ENCODE assay signal across 9 cellular contexts in genomic region chr6:137637161-137637560, GRCh38.
DNase-seq lines count a peak whose midpoint lies in the region; TF ChIP-seq lines count a peak whose summit lies in the region.
"Had no signal": no experiment of that assay in that cellular context is flagged by ENCODE, and none has a peak within 500 bp of the region (broad histone marks: within the 10 kb centered on the region; RNA-seq: fewer than 3 reads in every experiment).

No MANE protein-coding gene starts in this region.

- peak overlapping the region; percentile 69 for H3K4me2 ChIP-seq in smooth muscle cell

- no peaks in the 10 kb centered on the region for H4K20me1 ChIP-seq in smooth muscle cell (ENCODE audit: low read depth)

- DNase-seq in GOT3 (lab: John Stamatoyannopoulos, UW) (peak; percentile 4), NOMO-1 treated with dmso at 0.1 percent for 144 hours (lab: John Stamatoyannopoulos, UW; ENCODE audit: unreplicated experiment) (peak; percentile 62), fibroblast of gingiva (ENCODE audit: low read depth) (peak; percentile 98), smooth muscle cell (lab: John Stamatoyannopoulos, UW; ENCODE audit: unreplicated experiment) (no peak), NCI-H345 (lab: John Stamatoyannopoulos, UW) (no peak), amygdala (lab: John Stamatoyannopoulos, UW) (no peak), superior temporal gyrus (ENCODE audit: extremely low spot score) (no peak)
- DNase-seq in activated CD8-positive, alpha-beta memory T cell treated with anti-CD3 and anti-CD28 coated beads, Interleukin-2, amount 50 U/mL, for 48 hours, result no peak
- DNase-seq: NCI-H1105 had no signal

- WGBS in smooth muscle cell (ENCODE audit: low lambda C conversion rate), result 8% methylated on average over 1 of the region's 1 CpG

- H3K36me3 ChIP-seq in smooth muscle cell (ENCODE audit: low read depth), result no peaks in the 10 kb centered on the region

- no peak overlapping the region for H3K9ac ChIP-seq in smooth muscle cell (ENCODE audit: low read depth)

- no peaks in the 10 kb centered on the region for H3K79me2 ChIP-seq in smooth muscle cell (ENCODE audit: low read depth)

- peaks cover 5% of the 10 kb centered on the region for H3F3A ChIP-seq in smooth muscle cell (ENCODE audit: low read depth)

- H3K27me3 ChIP-seq in smooth muscle cell (ENCODE audit: low read depth), result no peaks in the 10 kb centered on the region

- H3K4me1 ChIP-seq in smooth muscle cell (ENCODE audit: low read depth), result peaks cover 4% of the 10 kb centered on the region

- TF ChIP-seq CTCF in smooth muscle cell (IDR thresholded peaks at IDR 0.05; ENCODE audit: borderline replicate concordance, insufficient read depth, poor library complexity, severe bottlenecking), result no peak

- H3K27ac ChIP-seq in smooth muscle cell (ENCODE audit: low read depth), result peak overlapping the region; percentile 35

- H3K9me3 ChIP-seq in smooth muscle cell (replicated peaks; ENCODE audit: low read depth), result no peaks in the 10 kb centered on the region

- no peak overlapping the region for H2AFZ ChIP-seq in smooth muscle cell (ENCODE audit: low read depth)

- no peak overlapping the region for H3K4me3 ChIP-seq in smooth muscle cell

Comparison
In these comparisons a context has a peak if more than half of its experiments do, and no peak if none do; other contexts are left out.
1. DNase-seq: peak in GOT3 (single experiment), NOMO-1 treated with dmso at 0.1 percent for 144 hours (single experiment) and fibroblast of gingiva (single experiment); none in smooth muscle cell (single experiment), NCI-H345 (single experiment), amygdala (0 of 56), superior temporal gyrus (single experiment) and activated CD8-positive, alpha-beta memory T cell treated with anti-CD3 and anti-CD28 coated beads, Interleukin-2, amount 50 U/mL, for 48 hours (single experiment).